Comparison of ENCODE assay signal across 8 cellular contexts in the genomic region with DNA sequence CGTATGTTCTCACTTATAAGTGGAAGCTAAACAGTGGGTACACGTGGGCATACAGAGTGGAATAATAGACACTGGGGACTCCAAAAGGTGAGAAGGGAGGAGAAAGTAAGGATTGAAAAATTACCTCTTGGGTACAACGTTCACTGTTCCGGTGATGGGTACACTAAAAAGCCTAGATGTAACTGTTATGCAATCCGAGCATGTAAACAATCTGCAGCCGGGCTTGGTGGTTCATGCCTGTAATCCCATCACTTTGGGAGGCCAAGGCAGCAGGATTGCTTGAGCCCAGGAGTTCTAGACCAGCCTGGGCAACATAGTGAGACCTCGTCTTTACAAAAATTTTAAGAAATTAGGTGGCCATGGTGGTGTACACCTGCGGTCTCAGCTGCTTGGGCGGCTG. TPM values are rescaled to one million over a fixed set of nuclear protein-coding genes. Genes with fewer than 3 reads are reported as not detected.
"Had no signal": no experiment of that assay in that cellular context is flagged by ENCODE, and none has a peak within 500 bp of the region (broad histone marks: within the 10 kb centered on the region; RNA-seq: fewer than 3 reads in every experiment).

No MANE protein-coding gene starts in this region.

- DNase-seq: GM23248, GOT3, H9, HCEC 1CT, KG1 had no signal

- FAIRE-seq: HTR-8/SVneo had no signal

- H3K36me3 Mint-ChIP-seq: IgD-negative memory B cell had no signal

- H3K9ac ChIP-seq: GM23248 had no signal

- H3K27ac ChIP-seq: GM23248 had no signal

- H3K4me3 Mint-ChIP-seq: H9, IgD-negative memory B cell had no signal

- H3K9me3 Mint-ChIP-seq: H9, IgD-negative memory B cell had no signal

- H3K27ac Mint-ChIP-seq: H9, IgD-negative memory B cell had no signal

- H3K4me3 ChIP-seq: GM23248 had no signal

- H2AFZ ChIP-seq: GM23248 had no signal

RNA-seq across cellular contexts. Expression of a gene that starts 33.1 kb away (rescaled TPM):
- total RNA-seq: GM23248, H4, H9 had no signal
- polyA plus RNA-seq: GM23248, IgD-negative memory B cell had no signal
